21 cellular contexts compared by ENCODE assay signal in genomic region chr7:144796919-144797318, GRCh38. TPM values are rescaled to one million over a fixed set of nuclear protein-coding genes. Genes with fewer than 3 reads are reported as not detected.
A peak's percentile ranks its signal among the peaks of the same experiment; 100 is the strongest.
DNase-seq lines count a peak whose midpoint lies in the region; FAIRE-seq and TF ChIP-seq lines count a peak whose summit lies in the region.
"Had no signal": no experiment of that assay in that cellular context is flagged by ENCODE, and none has a peak within 500 bp of the region (broad histone marks: within the 10 kb centered on the region; RNA-seq: fewer than 3 reads in every experiment).

No MANE protein-coding gene starts in this region.

- no peaks in the 10 kb centered on the region for H3K4me1 ChIP-seq in H1 (replicated peaks in 1 of 4; ENCODE audit: control insufficient read depth in 3 of 4, insufficient read depth in 4 of 4, low read length in 3 of 4)
- no peaks in the 10 kb centered on the region for H3K4me1 ChIP-seq in neuronal stem cell (ENCODE audit: control insufficient read depth in 2 of 2, insufficient read depth in 1 of 2, low read depth in 1 of 2, low read length in 2 of 2)
- H3K4me1 ChIP-seq: Caco-2 had no signal

- CTCF ChIA-PET in H1 (lab: Charles Lee; ENCODE audit: partially characterized antibody), result interaction anchor here (2.4 kb wide), 1 partner anchor 10 kb away, joined by 15 read pairs; no protein-coding TSS in a partner anchor

- H2BK120ac ChIP-seq in H1 (replicated peaks; ENCODE audit: low read depth, low read length) (no peak overlapping the region), neuronal stem cell (ENCODE audit: low read depth, low read length) (peak overlapping the region; percentile 39)

- no peaks in the 10 kb centered on the region for H4K20me1 ChIP-seq in H1 (replicated peaks in 1 of 2; ENCODE audit: control insufficient read depth in 1 of 2, insufficient read depth in 2 of 2, low read length in 2 of 2)
- H4K20me1 ChIP-seq: BLaER1 treated with 17β-estradiol and CSF1 and Interleukin-3, amounts not matched to agents 10 nM and 100 nM had no signal

- H2BK5ac ChIP-seq in H1 (ENCODE audit: low read depth, low read length), result no peak overlapping the region
- H2BK5ac ChIP-seq in neuronal stem cell (ENCODE audit: low read length), result peak overlapping the region; percentile 77

- no peak overlapping the region for H4K5ac ChIP-seq in H1 (ENCODE audit: insufficient read length, low read depth, low read length)

- no peak overlapping the region for H3K27ac ChIP-seq in H1 (ENCODE audit: low read depth, low read length)
- no peak overlapping the region for H3K27ac ChIP-seq in neuronal stem cell (replicated peaks; ENCODE audit: low read length)
- H3K27ac ChIP-seq: BLaER1 treated with 17β-estradiol and CSF1 and Interleukin-3, amounts not matched to agents 10 nM and 100 nM; C4-2B had no signal

- H3K9me3 ChIP-seq in H1 (ENCODE audit: insufficient read depth in 2 of 2, low read depth in 1 of 2, low read length in 1 of 2) (no peaks in the 10 kb centered on the region), neuronal stem cell (replicated peaks in 1 of 2; ENCODE audit: control insufficient read depth in 2 of 2, insufficient read depth in 1 of 2, low read depth in 1 of 2, low read length in 2 of 2) (peaks cover 0 to 5% of the 10 kb centered on the region in 2 donors)
- H3K9me3 ChIP-seq: Caco-2 had no signal

- DNase-seq in H1 (ENCODE audit: low read depth in 1 of 2, low spot score in 2 of 2), result no peak
- DNase-seq in neuronal stem cell (ENCODE audit: low spot score), result no peak
- no peak for DNase-seq in occipital lobe (lab: John Stamatoyannopoulos, UW)
- no peak for DNase-seq in NCI-H1092 (lab: John Stamatoyannopoulos, UW)
- no peak for DNase-seq in AG08396 (ENCODE audit: low spot score)
- DNase-seq: 8988T; ACHN; AML-193; Calu3; CD4-positive, alpha-beta T cell; CD8-positive, alpha-beta T cell; DMS79 treated with DMSO at 0.1 percent for 48 hours; GF-D8 had no signal

- H3K4me2 ChIP-seq in H1 (ENCODE audit: insufficient read depth in 1 of 2, low read depth in 2 of 2, low read length in 2 of 2), result no peak overlapping the region
- H3K4me2 ChIP-seq in neuronal stem cell (ENCODE audit: insufficient read depth, low read length, poor library complexity, severe bottlenecking), result no peak overlapping the region
- H3K4me2 ChIP-seq: BLaER1 treated with 17β-estradiol and CSF1 and Interleukin-3, amounts not matched to agents 10 nM and 100 nM had no signal

- no peak overlapping the region for H2AFZ ChIP-seq in H1 (ENCODE audit: low read length)
- H2AFZ ChIP-seq in neuronal stem cell (ENCODE audit: low read length), result no peak overlapping the region

- H3K18ac ChIP-seq in H1 (ENCODE audit: extremely low read depth, low read length) (no peak overlapping the region; the same call in 1 of the 2 replicates), neuronal stem cell (ENCODE audit: low read length) (no peak overlapping the region)

- H2BK15ac ChIP-seq in H1 (ENCODE audit: low read length) (no peak overlapping the region), neuronal stem cell (ENCODE audit: low read length) (no peak overlapping the region)

- no peak overlapping the region for H3K4ac ChIP-seq in H1 (replicated peaks; ENCODE audit: insufficient read length, low read depth, low read length)
- no peak overlapping the region for H3K4ac ChIP-seq in neuronal stem cell (ENCODE audit: low read length)

- TF ChIP-seq CTCF in H1 (IDR thresholded peaks at IDR 0.05; ENCODE audit: control extremely low read depth in 1 of 3, insufficient read depth in 1 of 3, low read depth in 1 of 3, low read length in 3 of 3), result no peak

- no peaks in the 10 kb centered on the region for H3K79me1 ChIP-seq in H1 (ENCODE audit: low read depth, low read length)
- no peaks in the 10 kb centered on the region for H3K79me1 ChIP-seq in neuronal stem cell (ENCODE audit: low read depth, low read length)

- WGBS in H1 (ENCODE audit: extremely low coverage in 1 of 2, insufficient coverage in 1 of 2, insufficient read length in 1 of 2, insufficient replicate concordance in 2 of 2, low coverage in 1 of 2, low lambda C conversion rate in 2 of 2, missing lambda C conversion rate in 1 of 2), 2 experiments, result 96% methylated on average over 4 of the region's 5 CpGs; no CpG with 5 or more reads in 1 of the 2 experiments
- WGBS in neuronal stem cell (ENCODE audit: extremely low coverage in 2 of 2, insufficient read length in 2 of 2, insufficient replicate concordance in 1 of 2), 2 donors, result no CpG with 5 or more reads among the region's 5 CpGs

- H2BK12ac ChIP-seq in H1 (ENCODE audit: low read depth, low read length) (no peak overlapping the region), neuronal stem cell (ENCODE audit: low read length) (no peak overlapping the region)

- H2BK20ac ChIP-seq in H1 (ENCODE audit: low read length), result no peak overlapping the region

- H3K4me3 ChIP-seq in H1 (ENCODE audit: extremely low read depth in 1 of 4, insufficient read depth in 2 of 4, low read depth in 3 of 4, low read length in 4 of 4) (no peak overlapping the region), neuronal stem cell (ENCODE audit: low read length in 2 of 2) (no peak overlapping the region)
- H3K4me3 ChIP-seq: BLaER1 treated with 17β-estradiol and CSF1 and Interleukin-3, amounts not matched to agents 10 nM and 100 nM had no signal

- no peak for TF ChIP-seq POLR2A in H1 (IDR thresholded peaks at IDR 0.05; ENCODE audit: control extremely low read depth in 1 of 2, low read depth in 2 of 2, low read length in 2 of 2)

- no peak for TF ChIP-seq RAD21 in H1 (IDR thresholded peaks at IDR 0.05 in 1 of 2, conservative IDR thresholded peaks at IDR 0.05 in 1 of 2; ENCODE audit: low read depth in 2 of 2, low read length in 2 of 2)

- H4K8ac ChIP-seq in H1 (ENCODE audit: extremely low read depth, insufficient read depth, low read length) (0 out of 2 replicates have a peak overlapping the region, but pooled peaks have one; percentile 25), neuronal stem cell (ENCODE audit: low read depth, low read length) (no peak overlapping the region)

- H3K36me3 ChIP-seq in H1 (ENCODE audit: control insufficient read depth in 2 of 4, insufficient read depth in 4 of 4, low read length in 3 of 4) (no peaks in the 10 kb centered on the region), neuronal stem cell (replicated peaks in 1 of 2; ENCODE audit: control insufficient read depth in 2 of 2, insufficient read depth in 2 of 2, low read length in 2 of 2) (no peaks in the 10 kb centered on the region)

- H2AK5ac ChIP-seq in H1 (ENCODE audit: low read depth, low read length) (no peak overlapping the region), neuronal stem cell (ENCODE audit: low read depth, low read length) (no peak overlapping the region)

- H3K79me2 ChIP-seq in H1 (ENCODE audit: control insufficient read depth in 1 of 2, insufficient read depth in 2 of 2, low read length in 2 of 2), result no peaks in the 10 kb centered on the region

- no peak for TF ChIP-seq EP300 in H1 (IDR thresholded peaks at IDR 0.05; ENCODE audit: borderline replicate concordance in 1 of 2, low read depth in 2 of 2, low read length in 2 of 2)

- H3K23ac ChIP-seq in H1 (ENCODE audit: insufficient read length) (no peak overlapping the region), neuronal stem cell (ENCODE audit: low read depth, low read length, poor library complexity) (no peak overlapping the region)

- H3K14ac ChIP-seq in H1 (ENCODE audit: insufficient read length) (no peak overlapping the region), neuronal stem cell (ENCODE audit: low read length) (no peak overlapping the region)

- POLR2A ChIA-PET in H1 (lab: Charles Lee; ENCODE audit: partially characterized antibody), result no interaction called here

- no peak overlapping the region for H3K56ac ChIP-seq in H1 (replicated peaks; ENCODE audit: insufficient read length, low read depth, low read length)

- FAIRE-seq in H1 (lab: Jason Lieb, UNC), result no peak
- FAIRE-seq: A204.1, D721Med, G401.6, GM12891, GM19239 had no signal

- H4K91ac ChIP-seq in H1 (replicated peaks; ENCODE audit: insufficient read length, low read length) (no peak overlapping the region), neuronal stem cell (ENCODE audit: low read depth, low read length, poor library complexity) (no peak overlapping the region)

- no peak overlapping the region for H3K9ac ChIP-seq in H1 (replicated peaks in 1 of 4; ENCODE audit: extremely low read depth in 1 of 4, low read depth in 3 of 4, low read length in 3 of 4)
- no peak overlapping the region for H3K9ac ChIP-seq in neuronal stem cell (ENCODE audit: low read depth, low read length, poor library complexity)
- H3K9ac ChIP-seq: BLaER1 treated with 17β-estradiol and CSF1 and Interleukin-3, amounts not matched to agents 10 nM and 100 nM had no signal

- H3K27me3 ChIP-seq in H1 (replicated peaks in 1 of 4; ENCODE audit: control insufficient read depth in 3 of 4, extremely low read depth in 1 of 4, insufficient read depth in 3 of 4, low read length in 3 of 4) (no peaks in the 10 kb centered on the region), neuronal stem cell (ENCODE audit: control insufficient read depth in 3 of 3, insufficient read depth in 3 of 3, low read depth in 1 of 3, low read length in 3 of 3) (no peaks in the 10 kb centered on the region)
- H3K27me3 ChIP-seq: BLaER1 treated with 17β-estradiol and CSF1 and Interleukin-3, amounts not matched to agents 10 nM and 100 nM had no signal

- no peaks in the 10 kb centered on the region for H3K23me2 ChIP-seq in H1 (ENCODE audit: low read depth, low read length)

TF ChIP-seq in H1, 55 proteins besides CTCF, POLR2A, EP300 and RAD21 (continues in another document):
- TF ChIP-seq MAX (IDR thresholded peaks at IDR 0.05) (no peak), SUZ12 (IDR thresholded peaks at IDR 0.05; ENCODE audit: low read length) (no peak), TBP (IDR thresholded peaks at IDR 0.05; ENCODE audit: low read depth, low read length) (no peak), YY1 (IDR thresholded peaks at IDR 0.05; ENCODE audit: low read depth, low read length) (no peak), RBBP5 (IDR thresholded peaks at IDR 0.05; ENCODE audit: borderline replicate concordance, low read depth, low read length) (no peak), RXRA (IDR thresholded peaks at IDR 0.05; ENCODE audit: insufficient read depth, low read depth, low read length) (no peak)

RNA-seq across cellular contexts. Expression of gene TPK1, which starts 38.9 kb away (rescaled TPM):
- total RNA-seq in H1 (2021; fragmentation: NEBNext Ultra II Directional; extraction: Animal tissue kit (Norgen Biotek cat#: 25700)), result 1.8 and 2.7 TPM in 2 replicates
- 1.7 and 1.9 TPM in 2 replicates for polyA plus RNA-seq in H1 (2011; rRNA removed)
- 2.6 TPM for polyA plus RNA-seq in H1 (2011; cell fraction: cytosol; rRNA removed)
- polyA plus RNA-seq in H1 (2011; cell fraction: nucleus; rRNA removed), result 4.1 TPM
- 0.95 to 3.0 TPM (median 2.0 TPM) in 4 replicates for polyA plus RNA-seq in H1 (2012, experiment 1 of 2)
- 0.42 TPM for polyA plus RNA-seq in H1 (2012, experiment 2 of 2)
- 2.0 TPM for polyA plus RNA-seq in H1 (2013, experiment 1 of 2)
- polyA plus RNA-seq in H1 (2013, experiment 2 of 2), result 2.5 TPM
- 9.4 and 12.6 TPM in 2 replicates for polyA minus RNA-seq in H1 (2011; rRNA and poly(A)+ RNA removed)
- polyA minus RNA-seq in H1 (2011; cell fraction: cytosol; rRNA and poly(A)+ RNA removed), result not detected
- polyA minus RNA-seq in H1 (2011; cell fraction: nucleus; rRNA and poly(A)+ RNA removed), result 17.2 TPM
- 3.8 TPM for polyA plus RNA-seq in neuronal stem cell (2013, experiment 1 of 2)
- polyA plus RNA-seq in neuronal stem cell (2013, experiment 2 of 2), result 4.3 TPM
- total RNA-seq in occipital lobe, result 5.6 TPM
